Comparison of ENCODE assay signal across 1 cellular context in the genomic region with DNA sequence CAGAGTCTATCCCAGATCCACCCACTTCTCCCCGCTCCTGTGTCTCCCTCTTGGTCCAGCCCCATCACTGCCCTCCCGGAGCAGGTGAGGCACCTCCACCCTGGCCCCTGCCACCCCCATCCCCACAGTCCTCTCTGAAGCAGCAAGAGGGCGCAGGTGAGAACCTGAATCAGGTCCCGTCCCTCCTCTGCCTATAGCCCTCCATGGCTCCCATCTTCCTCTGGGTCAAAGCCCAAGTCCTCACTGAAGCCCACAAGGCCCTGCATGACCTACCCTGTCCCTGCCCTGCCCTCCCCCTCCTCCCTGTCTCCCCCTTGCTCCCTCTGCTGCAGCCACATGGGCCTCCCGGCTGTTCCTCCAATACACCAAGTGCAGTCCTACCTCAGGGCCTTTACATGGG.
TF ChIP-seq lines count a peak whose summit lies in the region.

No MANE protein-coding gene starts in this region.

TF ChIP-seq in K562, 482 proteins besides CTCF, POLR2A, EP300 and RAD21 (continued from another document):
- TF ChIP-seq, protein P1, sequence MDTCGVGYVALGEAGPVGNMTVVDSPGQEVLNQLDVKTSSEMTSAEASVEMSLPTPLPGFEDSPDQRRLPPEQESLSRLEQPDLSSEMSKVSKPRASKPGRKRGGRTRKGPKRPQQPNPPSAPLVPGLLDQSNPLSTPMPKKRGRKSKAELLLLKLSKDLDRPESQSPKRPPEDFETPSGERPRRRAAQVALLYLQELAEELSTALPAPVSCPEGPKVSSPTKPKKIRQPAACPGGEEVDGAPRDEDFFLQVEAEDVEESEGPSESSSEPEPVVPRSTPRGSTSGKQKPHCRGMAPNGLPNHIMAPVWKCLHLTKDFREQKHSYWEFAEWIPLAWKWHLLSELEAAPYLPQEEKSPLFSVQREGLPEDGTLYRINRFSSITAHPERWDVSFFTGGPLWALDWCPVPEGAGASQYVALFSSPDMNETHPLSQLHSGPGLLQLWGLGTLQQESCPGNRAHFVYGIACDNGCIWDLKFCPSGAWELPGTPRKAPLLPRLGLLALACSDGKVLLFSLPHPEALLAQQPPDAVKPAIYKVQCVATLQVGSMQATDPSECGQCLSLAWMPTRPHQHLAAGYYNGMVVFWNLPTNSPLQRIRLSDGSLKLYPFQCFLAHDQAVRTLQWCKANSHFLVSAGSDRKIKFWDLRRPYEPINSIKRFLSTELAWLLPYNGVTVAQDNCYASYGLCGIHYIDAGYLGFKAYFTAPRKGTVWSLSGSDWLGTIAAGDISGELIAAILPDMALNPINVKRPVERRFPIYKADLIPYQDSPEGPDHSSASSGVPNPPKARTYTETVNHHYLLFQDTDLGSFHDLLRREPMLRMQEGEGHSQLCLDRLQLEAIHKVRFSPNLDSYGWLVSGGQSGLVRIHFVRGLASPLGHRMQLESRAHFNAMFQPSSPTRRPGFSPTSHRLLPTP (IDR thresholded peaks at IDR 0.05; ENCODE audit: borderline replicate concordance, extremely low read depth, insufficient read length), result no peak
- TF ChIP-seq YBX1 (IDR thresholded peaks at IDR 0.05) (no peak), DACH1 (IDR thresholded peaks at IDR 0.05; ENCODE audit: partially characterized antibody) (no peak), ZFP36 (IDR thresholded peaks at IDR 0.05; ENCODE audit: low read depth, low read length, partially characterized antibody) (peak; percentile 48), NR1H2 (CRISPR knock-in tag; IDR thresholded peaks at IDR 0.05) (no peak)
- TF ChIP-seq, protein P2, sequence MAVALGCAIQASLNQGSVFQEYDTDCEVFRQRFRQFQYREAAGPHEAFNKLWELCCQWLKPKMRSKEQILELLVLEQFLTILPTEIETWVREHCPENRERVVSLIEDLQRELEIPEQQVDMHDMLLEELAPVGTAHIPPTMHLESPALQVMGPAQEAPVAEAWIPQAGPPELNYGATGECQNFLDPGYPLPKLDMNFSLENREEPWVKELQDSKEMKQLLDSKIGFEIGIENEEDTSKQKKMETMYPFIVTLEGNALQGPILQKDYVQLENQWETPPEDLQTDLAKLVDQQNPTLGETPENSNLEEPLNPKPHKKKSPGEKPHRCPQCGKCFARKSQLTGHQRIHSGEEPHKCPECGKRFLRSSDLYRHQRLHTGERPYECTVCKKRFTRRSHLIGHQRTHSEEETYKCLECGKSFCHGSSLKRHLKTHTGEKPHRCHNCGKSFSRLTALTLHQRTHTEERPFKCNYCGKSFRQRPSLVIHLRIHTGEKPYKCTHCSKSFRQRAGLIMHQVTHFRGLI (CRISPR knock-in tag; IDR thresholded peaks at IDR 0.05), result no peak
